1 cellular context compared by ENCODE assay signal in the genomic region with DNA sequence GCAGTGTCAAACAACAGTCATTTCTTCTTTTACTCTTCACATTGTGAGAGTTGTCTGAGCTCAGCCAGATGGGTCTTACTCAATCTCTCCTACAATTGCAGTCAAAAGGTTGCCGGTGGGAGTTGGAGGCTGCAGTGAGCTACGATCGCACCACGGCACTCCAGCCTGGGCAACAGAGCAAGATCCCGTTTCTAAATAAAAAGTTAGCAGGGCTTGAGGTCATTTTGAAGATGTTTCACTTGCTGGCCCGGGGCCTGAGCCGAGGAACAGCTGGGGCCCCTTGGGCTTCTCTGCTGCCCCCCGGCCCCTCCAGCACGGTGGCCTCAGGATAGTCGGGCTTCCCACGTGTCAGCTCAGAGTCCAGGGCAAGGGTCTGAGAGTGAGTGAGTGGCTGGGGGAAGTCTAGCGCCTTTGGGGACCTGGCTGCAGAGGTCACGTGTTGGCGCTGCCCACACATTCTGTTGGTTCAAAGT.
TF ChIP-seq lines count a peak whose summit lies in the region.

No MANE protein-coding gene starts in this region.

TF ChIP-seq in HepG2, 621 proteins besides CTCF, POLR2A, EP300 and RAD21 (continued from another document and continues in another):
- TF ChIP-seq SOX6 (IDR thresholded peaks at IDR 0.05) (no peak), SOX6 (CRISPR knock-in tag; IDR thresholded peaks at IDR 0.05) (peak; percentile 62), ZBTB10 (CRISPR knock-in tag; IDR thresholded peaks at IDR 0.05; ENCODE audit: borderline replicate concordance) (0 out of 2 replicates have a peak, but pooled peaks have one; percentile 32), ZSCAN25 (CRISPR knock-in tag; IDR thresholded peaks at IDR 0.05) (no peak), ZFP82 (CRISPR knock-in tag; IDR thresholded peaks at IDR 0.05; ENCODE audit: borderline replicate concordance) (no peak), SAP130 (CRISPR knock-in tag; IDR thresholded peaks at IDR 0.05; ENCODE audit: low read depth) (peak; percentile 56), MXD4 (CRISPR knock-in tag; IDR thresholded peaks at IDR 0.05) (0 out of 2 replicates have a peak, but pooled peaks have one; percentile 29), ASH2L (IDR thresholded peaks at IDR 0.05; ENCODE audit: insufficient read length, low read depth, low read length) (peak; percentile 82), HNF4A (CRISPR knock-in tag; IDR thresholded peaks at IDR 0.05) (peak; percentile 92), ZNF772 (CRISPR knock-in tag; IDR thresholded peaks at IDR 0.05) (0 out of 2 replicates have a peak, but pooled peaks have one; percentile 35), ZNF121 (CRISPR knock-in tag; IDR thresholded peaks at IDR 0.05) (peak; percentile 84), SOX5 (CRISPR knock-in tag; IDR thresholded peaks at IDR 0.05; ENCODE audit: borderline replicate concordance) (0 out of 2 replicates have a peak, but pooled peaks have one; percentile 8), ZNF407 (CRISPR knock-in tag; IDR thresholded peaks at IDR 0.05; ENCODE audit: not compliant biosample characterization) (no peak), MAZ (IDR thresholded peaks at IDR 0.05; ENCODE audit: borderline replicate concordance, low read depth, low read length) (no peak), MAZ (CRISPR knock-in tag; IDR thresholded peaks at IDR 0.05; ENCODE audit: low read depth) (0 out of 2 replicates have a peak, but pooled peaks have one; percentile 52), ZMYM3 (CRISPR knock-in tag; IDR thresholded peaks at IDR 0.05) (peak; percentile 60; the same call in 1 of the 2 replicates), KDM6A (CRISPR knock-in tag; IDR thresholded peaks at IDR 0.05; ENCODE audit: low read depth) (peak; percentile 53; the same call in 1 of the 2 replicates), ZBTB7B (CRISPR knock-in tag; IDR thresholded peaks at IDR 0.05) (peak; percentile 80), ZNF432 (CRISPR knock-in tag; IDR thresholded peaks at IDR 0.05; ENCODE audit: borderline replicate concordance) (no peak), ARNTL (CRISPR knock-in tag; IDR thresholded peaks at IDR 0.05) (peak; percentile 93)
- TF ChIP-seq, protein P1, sequence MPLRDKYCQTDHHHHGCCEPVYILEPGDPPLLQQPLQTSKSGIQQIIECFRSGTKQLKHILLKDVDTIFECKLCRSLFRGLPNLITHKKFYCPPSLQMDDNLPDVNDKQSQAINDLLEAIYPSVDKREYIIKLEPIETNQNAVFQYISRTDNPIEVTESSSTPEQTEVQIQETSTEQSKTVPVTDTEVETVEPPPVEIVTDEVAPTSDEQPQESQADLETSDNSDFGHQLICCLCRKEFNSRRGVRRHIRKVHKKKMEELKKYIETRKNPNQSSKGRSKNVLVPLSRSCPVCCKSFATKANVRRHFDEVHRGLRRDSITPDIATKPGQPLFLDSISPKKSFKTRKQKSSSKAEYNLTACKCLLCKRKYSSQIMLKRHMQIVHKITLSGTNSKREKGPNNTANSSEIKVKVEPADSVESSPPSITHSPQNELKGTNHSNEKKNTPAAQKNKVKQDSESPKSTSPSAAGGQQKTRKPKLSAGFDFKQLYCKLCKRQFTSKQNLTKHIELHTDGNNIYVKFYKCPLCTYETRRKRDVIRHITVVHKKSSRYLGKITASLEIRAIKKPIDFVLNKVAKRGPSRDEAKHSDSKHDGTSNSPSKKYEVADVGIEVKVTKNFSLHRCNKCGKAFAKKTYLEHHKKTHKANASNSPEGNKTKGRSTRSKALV (CRISPR knock-in tag; IDR thresholded peaks at IDR 0.05) = peak; percentile 33; the same call in 1 of the 2 replicates
- TF ChIP-seq, protein P2, sequence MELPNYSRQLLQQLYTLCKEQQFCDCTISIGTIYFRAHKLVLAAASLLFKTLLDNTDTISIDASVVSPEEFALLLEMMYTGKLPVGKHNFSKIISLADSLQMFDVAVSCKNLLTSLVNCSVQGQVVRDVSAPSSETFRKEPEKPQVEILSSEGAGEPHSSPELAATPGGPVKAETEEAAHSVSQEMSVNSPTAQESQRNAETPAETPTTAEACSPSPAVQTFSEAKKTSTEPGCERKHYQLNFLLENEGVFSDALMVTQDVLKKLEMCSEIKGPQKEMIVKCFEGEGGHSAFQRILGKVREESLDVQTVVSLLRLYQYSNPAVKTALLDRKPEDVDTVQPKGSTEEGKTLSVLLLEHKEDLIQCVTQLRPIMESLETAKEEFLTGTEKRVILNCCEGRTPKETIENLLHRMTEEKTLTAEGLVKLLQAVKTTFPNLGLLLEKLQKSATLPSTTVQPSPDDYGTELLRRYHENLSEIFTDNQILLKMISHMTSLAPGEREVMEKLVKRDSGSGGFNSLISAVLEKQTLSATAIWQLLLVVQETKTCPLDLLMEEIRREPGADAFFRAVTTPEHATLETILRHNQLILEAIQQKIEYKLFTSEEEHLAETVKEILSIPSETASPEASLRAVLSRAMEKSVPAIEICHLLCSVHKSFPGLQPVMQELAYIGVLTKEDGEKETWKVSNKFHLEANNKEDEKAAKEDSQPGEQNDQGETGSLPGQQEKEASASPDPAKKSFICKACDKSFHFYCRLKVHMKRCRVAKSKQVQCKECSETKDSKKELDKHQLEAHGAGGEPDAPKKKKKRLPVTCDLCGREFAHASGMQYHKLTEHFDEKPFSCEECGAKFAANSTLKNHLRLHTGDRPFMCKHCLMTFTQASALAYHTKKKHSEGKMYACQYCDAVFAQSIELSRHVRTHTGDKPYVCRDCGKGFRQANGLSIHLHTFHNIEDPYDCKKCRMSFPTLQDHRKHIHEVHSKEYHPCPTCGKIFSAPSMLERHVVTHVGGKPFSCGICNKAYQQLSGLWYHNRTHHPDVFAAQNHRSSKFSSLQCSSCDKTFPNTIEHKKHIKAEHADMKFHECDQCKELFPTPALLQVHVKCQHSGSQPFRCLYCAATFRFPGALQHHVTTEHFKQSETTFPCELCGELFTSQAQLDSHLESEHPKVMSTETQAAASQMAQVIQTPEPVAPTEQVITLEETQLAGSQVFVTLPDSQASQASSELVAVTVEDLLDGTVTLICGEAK (IDR thresholded peaks at IDR 0.05) = no peak
- TF ChIP-seq, protein P2 (CRISPR knock-in tag; IDR thresholded peaks at IDR 0.05) = peak; percentile 41; the same call in 1 of the 2 replicates
- TF ChIP-seq, protein P3, sequence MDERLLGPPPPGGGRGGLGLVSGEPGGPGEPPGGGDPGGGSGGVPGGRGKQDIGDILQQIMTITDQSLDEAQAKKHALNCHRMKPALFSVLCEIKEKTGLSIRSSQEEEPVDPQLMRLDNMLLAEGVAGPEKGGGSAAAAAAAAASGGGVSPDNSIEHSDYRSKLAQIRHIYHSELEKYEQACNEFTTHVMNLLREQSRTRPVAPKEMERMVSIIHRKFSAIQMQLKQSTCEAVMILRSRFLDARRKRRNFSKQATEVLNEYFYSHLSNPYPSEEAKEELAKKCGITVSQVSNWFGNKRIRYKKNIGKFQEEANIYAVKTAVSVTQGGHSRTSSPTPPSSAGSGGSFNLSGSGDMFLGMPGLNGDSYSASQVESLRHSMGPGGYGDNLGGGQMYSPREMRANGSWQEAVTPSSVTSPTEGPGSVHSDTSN (CRISPR knock-in tag; IDR thresholded peaks at IDR 0.05) = no peak
- TF ChIP-seq, protein P4, sequence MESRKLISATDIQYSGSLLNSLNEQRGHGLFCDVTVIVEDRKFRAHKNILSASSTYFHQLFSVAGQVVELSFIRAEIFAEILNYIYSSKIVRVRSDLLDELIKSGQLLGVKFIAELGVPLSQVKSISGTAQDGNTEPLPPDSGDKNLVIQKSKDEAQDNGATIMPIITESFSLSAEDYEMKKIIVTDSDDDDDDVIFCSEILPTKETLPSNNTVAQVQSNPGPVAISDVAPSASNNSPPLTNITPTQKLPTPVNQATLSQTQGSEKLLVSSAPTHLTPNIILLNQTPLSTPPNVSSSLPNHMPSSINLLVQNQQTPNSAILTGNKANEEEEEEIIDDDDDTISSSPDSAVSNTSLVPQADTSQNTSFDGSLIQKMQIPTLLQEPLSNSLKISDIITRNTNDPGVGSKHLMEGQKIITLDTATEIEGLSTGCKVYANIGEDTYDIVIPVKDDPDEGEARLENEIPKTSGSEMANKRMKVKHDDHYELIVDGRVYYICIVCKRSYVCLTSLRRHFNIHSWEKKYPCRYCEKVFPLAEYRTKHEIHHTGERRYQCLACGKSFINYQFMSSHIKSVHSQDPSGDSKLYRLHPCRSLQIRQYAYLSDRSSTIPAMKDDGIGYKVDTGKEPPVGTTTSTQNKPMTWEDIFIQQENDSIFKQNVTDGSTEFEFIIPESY (CRISPR knock-in tag; IDR thresholded peaks at IDR 0.05) = peak; percentile 98
